18 cellular contexts compared by ENCODE assay signal in the genomic region with DNA sequence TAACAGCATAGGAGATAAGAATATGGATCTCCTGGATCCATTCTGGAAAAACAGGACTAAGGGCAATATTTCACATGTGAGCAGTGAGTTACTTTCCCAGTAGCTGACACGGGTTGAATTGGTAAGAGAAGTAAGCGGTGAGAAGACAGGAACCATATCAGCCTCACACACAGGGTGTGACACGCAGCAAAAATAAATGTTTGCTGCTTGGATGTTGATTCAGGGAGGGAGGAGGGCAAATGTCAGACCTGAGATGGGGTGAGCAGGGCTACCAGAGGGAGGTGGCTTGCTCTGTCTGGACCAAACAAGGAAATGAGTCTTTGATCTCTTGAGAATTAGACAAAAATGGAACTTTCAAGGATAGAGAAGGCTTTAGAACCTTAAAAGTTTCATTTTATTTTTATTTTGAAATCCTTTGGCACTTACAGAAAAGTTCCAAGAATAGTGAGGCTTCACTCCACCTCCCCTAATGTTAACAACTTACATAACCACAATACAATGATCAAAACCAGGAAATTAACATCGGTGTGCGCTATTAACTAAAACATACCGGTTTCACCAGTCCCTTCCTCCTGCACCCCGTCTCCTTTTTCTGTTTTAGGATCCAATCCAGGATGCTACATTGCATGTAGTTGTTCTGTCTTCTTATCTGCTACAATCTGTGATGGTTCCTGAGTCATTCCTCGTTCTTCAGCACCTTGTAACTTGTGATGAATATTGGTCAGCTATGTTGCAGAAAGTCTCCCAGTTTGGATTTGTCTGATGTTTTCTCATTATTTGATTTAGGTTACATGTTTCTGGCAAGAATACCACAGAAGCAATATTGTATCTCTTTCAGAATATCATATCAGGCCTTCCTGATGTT. TPM values are rescaled to one million over a fixed set of nuclear protein-coding genes. Genes with fewer than 3 reads are reported as not detected.
DNase-seq lines count a peak whose midpoint lies in the region; ATAC-seq and TF ChIP-seq lines count a peak whose summit lies in the region.
"Had no signal": no experiment of that assay in that cellular context is flagged by ENCODE, and none has a peak within 500 bp of the region (broad histone marks: within the 10 kb centered on the region; RNA-seq: fewer than 3 reads in every experiment).

No MANE protein-coding gene starts in this region.

- H3K9me3 ChIP-seq in osteoblast (ENCODE audit: low read depth, low read length) = no peaks in the 10 kb centered on the region
- H3K9me3 ChIP-seq: psoas muscle had no signal

- H3K27me3 ChIP-seq in osteoblast (ENCODE audit: insufficient read depth, low read length) = no peaks in the 10 kb centered on the region
- H3K27me3 ChIP-seq: dorsolateral prefrontal cortex, upper lobe of left lung had no signal

- ATAC-seq in HG03457 (IDR thresholded peaks at IDR 0.05; ENCODE audit: unreplicated experiment) = no peak
- ATAC-seq in HG02973 (IDR thresholded peaks at IDR 0.05; ENCODE audit: unreplicated experiment) = no peak
- ATAC-seq: psoas muscle had no signal

- TF ChIP-seq CTCF in osteoblast (IDR thresholded peaks at IDR 0.05; ENCODE audit: extremely low read depth, low read depth, low read length) = no peak
- TF ChIP-seq CTCF in GM10266 (IDR thresholded peaks at IDR 0.05; ENCODE audit: control insufficient read depth, insufficient read depth, low read depth, missing control alignments) = no peak

- H2AFZ ChIP-seq in osteoblast (ENCODE audit: low read length) = peak overlapping the region; percentile 2

- H3K27ac ChIP-seq in epithelial cell of prostate (peak overlapping the region; percentile 27), osteoblast (ENCODE audit: low read depth, low read length) (no peak overlapping the region)
- H3K27ac ChIP-seq: psoas muscle, upper lobe of left lung had no signal

- no peaks in the 10 kb centered on the region for H3K36me3 ChIP-seq in osteoblast (ENCODE audit: insufficient read depth, low read length)
- H3K36me3 ChIP-seq: upper lobe of left lung had no signal

- DNase-seq in EH (ENCODE audit: low read depth) = peak; percentile 54
- DNase-seq in RPMI7951 (ENCODE audit: low read depth) = peak; percentile 49
- DNase-seq in epithelial cell of prostate (ENCODE audit: low read depth, low spot score) = peak; percentile 55
- no peak for DNase-seq in osteoblast (ENCODE audit: insufficient read length, low spot score, missing footprints)
- no peak for DNase-seq in NCI-H526 treated with DMSO at 0.1 percent for 48 hours (lab: John Stamatoyannopoulos, UW)
- DNase-seq in GM10266 (ENCODE audit: extremely low spot score) = no peak
- DNase-seq: activated CD4-positive, alpha-beta T cell treated with anti-CD3 and anti-CD28 coated beads for 4 hours; C1 segment of cervical spinal cord; dorsolateral prefrontal cortex; NCI-H1417; NCI-H446 treated with DMSO at 0.1 percent for 48 hours; psoas muscle; stimulated activated CD4-positive, alpha-beta T cell treated with anti-CD3 and anti-CD28 coated beads, Interleukin-2, amount 100 ng/mL, for 24 hours; stimulated activated CD8-positive, alpha-beta memory T cell treated with anti-CD3 and anti-CD28 coated beads, Interleukin-4, amount 100 ng/mL, for 48 hours; T-helper 2 cell; upper lobe of left lung had no signal

- H3K79me2 ChIP-seq in osteoblast (ENCODE audit: insufficient read depth, low read length) = no peaks in the 10 kb centered on the region

- peak overlapping the region; percentile 0 for H3K4me2 ChIP-seq in osteoblast (ENCODE audit: insufficient read depth, low read length)

- H3K4me3 ChIP-seq in osteoblast (ENCODE audit: insufficient read depth, low read length) = no peak overlapping the region
- H3K4me3 ChIP-seq: dorsolateral prefrontal cortex, psoas muscle, upper lobe of left lung had no signal

- H4K20me1 ChIP-seq in osteoblast (ENCODE audit: insufficient read depth, low read length) = no peaks in the 10 kb centered on the region

- H3K4me1 ChIP-seq in osteoblast (ENCODE audit: insufficient read depth, low read length) = peaks cover 12% of the 10 kb centered on the region
- H3K4me1 ChIP-seq: psoas muscle, upper lobe of left lung had no signal

RNA-seq across cellular contexts. Expression of a gene that starts 20.5 kb away (rescaled TPM):
- 11.3 and 13.4 TPM in 2 replicates for total RNA-seq in RPMI7951 (2014; rRNA removed; shearing (Covaris generic))
- total RNA-seq in osteoblast = 56.9 and 64.4 TPM in 2 replicates

RNA-seq across cellular contexts. Expression of a gene that starts 39.9 kb away (rescaled TPM):
- total RNA-seq in RPMI7951 (2014; rRNA removed; shearing (Covaris generic)) = 14.7 and 19.0 TPM in 2 replicates
- total RNA-seq in osteoblast = 20.6 and 24.2 TPM in 2 replicates

RNA-seq across cellular contexts. Expression of a gene that starts 40.0 kb away (rescaled TPM):
- total RNA-seq in RPMI7951 (2014; rRNA removed; shearing (Covaris generic)) = 15.2 and 19.5 TPM in 2 replicates
- 25.3 and 36.2 TPM in 2 replicates for total RNA-seq in osteoblast

Comparison
In these comparisons a context has a peak if more than half of its experiments do, and no peak if none do; other contexts are left out.
1. DNase-seq: peak in EH (single experiment), RPMI7951 (single experiment) and epithelial cell of prostate (single experiment); none in osteoblast (single experiment), NCI-H526 treated with DMSO at 0.1 percent for 48 hours (single experiment) and GM10266 (single experiment).